Comparison of ENCODE assay signal across 8 cellular contexts in genomic region chr1:181479137-181479745, GRCh38. TPM values are rescaled to one million over a fixed set of nuclear protein-coding genes. Genes with fewer than 3 reads are reported as not detected.
DNase-seq lines count a peak whose midpoint lies in the region; ATAC-seq and TF ChIP-seq lines count a peak whose summit lies in the region.

No MANE protein-coding gene starts in this region.

- intact Hi-C loops in mucosa of descending colon (cut with DNase I, micrococcal nuclease) = loop anchor here (2.0 to 5.0 kb wide), 3 partner anchors 198 to 458 kb away; no protein-coding TSS in a partner anchor

- peaks cover 5% of the 10 kb centered on the region for H3K4me1 ChIP-seq in mucosa of descending colon (ENCODE audit: low read depth)

- H3K9me3 ChIP-seq in AG04450 (ENCODE audit: control insufficient read depth, insufficient read depth, low read length) = no peaks in the 10 kb centered on the region; the same call in 1 of the 2 replicates
- H3K9me3 ChIP-seq in mucosa of descending colon = no peaks in the 10 kb centered on the region

- no peaks in the 10 kb centered on the region for H3K9me3 Mint-ChIP-seq in T-helper 2 cell treated with Interferon-gamma antibody and Interleukin-4, amounts not matched to agents 5 μg/mL and 100 μg/mL, for 36 hours

- H3K4me1 Mint-ChIP-seq in T-helper 2 cell treated with Interferon-gamma antibody and Interleukin-4, amounts not matched to agents 5 μg/mL and 100 μg/mL, for 36 hours (ENCODE audit: low read depth) = peaks cover 9% of the 10 kb centered on the region

- peaks cover 44% of the 10 kb centered on the region for H3K27me3 Mint-ChIP-seq in T-helper 2 cell treated with Interferon-gamma antibody and Interleukin-4, amounts not matched to agents 5 μg/mL and 100 μg/mL, for 36 hours (ENCODE audit: low read depth)

- DNase-seq in AG04450 (ENCODE audit: low read depth, low spot score) (peak; percentile 27), GM10248 (ENCODE audit: extremely low spot score) (peak; percentile 78), NCI-H1436 treated with DMSO at 0.1 percent for 48 hours (lab: John Stamatoyannopoulos, UW) (peak; percentile 40), epithelial cell of esophagus (ENCODE audit: low read depth) (peak; percentile 78), mucosa of descending colon (peak in 2 of 3 donors; percentile 43 to 71)
- DNase-seq in T-helper 2 cell treated with Interferon-gamma antibody and Interleukin-4, amounts not matched to agents 5 μg/mL and 100 μg/mL, for 36 hours (ENCODE audit: low spot score) = peak; percentile 14

- no peaks in the 10 kb centered on the region for H3K36me3 Mint-ChIP-seq in T-helper 2 cell treated with Interferon-gamma antibody and Interleukin-4, amounts not matched to agents 5 μg/mL and 100 μg/mL, for 36 hours (ENCODE audit: low read depth)

- peaks cover 30% of the 10 kb centered on the region for H3K27me3 ChIP-seq in AG04450 (ENCODE audit: control insufficient read depth, insufficient read depth, low read length)

- CTCF ChIA-PET in AG04450 (lab: Charles Lee) (interaction anchor here (0.5 to 2.6 kb wide), 13 partner anchors 9 to 917 kb away, joined by 3 to 35 read pairs (median 4); no protein-coding TSS in a partner anchor), GM10248 (lab: Yijun Ruan, JAX) (interaction anchor here (0.6 to 19.1 kb wide), 54 partner anchors 12 to 964 kb away, joined by 3 to 213 read pairs (median 4); no protein-coding TSS in a partner anchor)

- H3K4me3 ChIP-seq in AG04450 (ENCODE audit: low read depth, low read length) (no peak overlapping the region), epithelial cell of esophagus (ENCODE audit: low read length) (no peak overlapping the region), mucosa of descending colon (no peak overlapping the region)

- ATAC-seq in HG02610 (IDR thresholded peaks at IDR 0.05; ENCODE audit: unreplicated experiment) = peak; percentile 50
- peak; percentile 76 for ATAC-seq in mucosa of descending colon
- no peak for ATAC-seq in HG03432 (IDR thresholded peaks at IDR 0.05; ENCODE audit: unreplicated experiment)

- H3K27ac Mint-ChIP-seq in T-helper 2 cell treated with Interferon-gamma antibody and Interleukin-4, amounts not matched to agents 5 μg/mL and 100 μg/mL, for 36 hours = no peak overlapping the region

- TF ChIP-seq CTCF in AG04450 (IDR thresholded peaks at IDR 0.05; ENCODE audit: low read depth, low read length) (peak; percentile 76), GM10248 (IDR thresholded peaks at IDR 0.05; ENCODE audit: control extremely low read depth, extremely low read depth, low read depth, missing control alignments) (peak; percentile 95), epithelial cell of esophagus (IDR thresholded peaks at IDR 0.05; ENCODE audit: insufficient read depth, low read depth, low read length, missing control alignments) (peak; percentile 91), mucosa of descending colon (IDR thresholded peaks at IDR 0.05) (peak; percentile 55)

- H3K36me3 ChIP-seq in mucosa of descending colon (ENCODE audit: low read depth) = no peaks in the 10 kb centered on the region

- POLR2A ChIA-PET in AG04450 (lab: Yijun Ruan, JAX) (no interaction called here), GM10248 (lab: Yijun Ruan, JAX) (interaction anchor here (1.0 kb wide), 1 partner anchor 458 kb away, joined by 3 read pairs; no protein-coding TSS in a partner anchor)

- H3K4me3 Mint-ChIP-seq in T-helper 2 cell treated with Interferon-gamma antibody and Interleukin-4, amounts not matched to agents 5 μg/mL and 100 μg/mL, for 36 hours = no peak overlapping the region

- H3K27ac ChIP-seq in AG04450 (ENCODE audit: low read depth, low read length) = no peak overlapping the region

RNA-seq across cellular contexts. Expression of gene CACNA1E, which starts 4.1 kb away (rescaled TPM):
- polyA plus RNA-seq in AG04450 (2011; rRNA removed) = not detected in 2 replicates
- polyA minus RNA-seq in AG04450 (2011; rRNA and poly(A)+ RNA removed) = not detected in 2 replicates
- total RNA-seq in mucosa of descending colon = 1 to 10 TPM in 1 of 3 donors, under 1 TPM in 2; 0.09 to 1.4 (median 0.22) TPM

Comparison
In these comparisons a context has a peak if more than half of its experiments do, and no peak if none do; other contexts are left out.
1. DNase-seq: peak in every context shown above with its lines; median percentile 78 in GM10248; 78 in epithelial cell of esophagus; 57 in mucosa of descending colon; 40 in NCI-H1436 treated with DMSO at 0.1 percent for 48 hours; 27 in AG04450; 14 in T-helper 2 cell treated with Interferon-gamma antibody and Interleukin-4, amounts not matched to agents 5 μg/mL and 100 μg/mL, for 36 hours.